33 cellular contexts compared by ENCODE assay signal in the genomic region with DNA sequence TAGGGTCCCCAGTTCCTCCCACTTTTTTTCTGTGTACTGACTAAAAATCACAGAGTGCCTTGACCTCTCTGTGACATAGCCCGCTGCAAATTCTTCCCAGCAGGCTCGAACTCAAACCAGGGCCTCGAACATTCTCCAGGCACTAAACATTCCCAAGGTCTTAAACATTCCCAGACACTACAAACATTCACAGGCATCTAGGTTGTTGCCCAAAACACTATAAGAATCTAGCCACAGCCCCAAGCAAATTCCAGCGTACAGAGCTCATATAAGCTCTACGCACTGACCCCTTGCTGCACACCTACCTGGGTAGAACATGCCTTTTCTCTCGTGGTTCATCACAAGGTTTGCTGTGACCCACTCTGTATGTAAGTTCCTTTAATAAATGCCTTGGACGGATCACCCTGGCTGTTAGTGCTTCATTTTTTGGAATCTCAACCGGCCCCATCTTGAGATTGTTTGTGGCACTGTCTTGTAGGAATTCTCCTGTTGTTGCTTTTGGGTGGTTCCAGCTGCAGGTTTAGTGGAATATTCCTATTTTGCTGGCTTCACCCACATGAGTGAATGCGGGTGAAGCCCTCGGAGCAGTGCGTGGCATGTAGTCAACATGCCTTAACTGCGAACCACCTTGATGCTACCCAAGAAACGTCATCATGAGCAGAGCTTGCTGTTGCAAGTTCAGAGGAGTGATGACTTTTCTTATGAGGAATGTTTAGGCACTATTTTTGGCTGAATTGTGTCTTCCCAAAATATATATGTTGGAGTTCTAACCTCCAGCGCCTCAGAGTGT.
"Had no signal": no experiment of that assay in that cellular context is flagged by ENCODE, and none has a peak within 500 bp of the region (broad histone marks: within the 10 kb centered on the region; RNA-seq: fewer than 3 reads in every experiment).

No MANE protein-coding gene starts in this region.

- ATAC-seq: activated CD4-positive, alpha-beta T cell treated with anti-CD3 and anti-CD28 coated beads for 36 hours; activated CD8-positive, alpha-beta T cell treated with anti-CD3 and anti-CD28 coated beads for 36 hours; activated T-cell treated with anti-CD3 and anti-CD28 coated beads, Interleukin-2, amount 50 U/mL, for 4 hours; activated T-helper 17 cell treated with anti-CD3 and anti-CD28 coated beads, Interleukin-2, amount 50 U/mL, for 72 hours; esophagus mucosa; T-helper 17 cell had no signal

- FAIRE-seq: frontal cortex had no signal

- DNase-seq: activated CD4-positive, alpha-beta T cell treated with anti-CD3 and anti-CD28 coated beads for 36 hours; activated CD4-positive, alpha-beta T cell treated with anti-CD3 and anti-CD28 coated beads, Interleukin-2, amount 10 ng/mL, durations not matched to agents 7 days and 5 days; activated CD4-positive, alpha-beta T cell treated with anti-CD3 and anti-CD28 coated beads, Interleukin-2, amount 50 U/mL, for 48 hours; activated CD4-positive, CD25-positive, alpha-beta regulatory T cell; activated CD4-positive, CD25-positive, alpha-beta regulatory T cell treated with anti-CD3 and anti-CD28 coated beads, Interleukin-2, amount 50 U/mL, for 72 hours; activated CD8-positive, alpha-beta memory T cell treated with anti-CD3 and anti-CD28 coated beads for 24 hours; activated CD8-positive, alpha-beta T cell treated with anti-CD3 and anti-CD28 coated beads for 36 hours; activated effector memory CD4-positive, alpha-beta T cell treated with Interleukin-2 at 50 U/mL for 16 hours; activated gamma-delta T cell treated with Interleukin-2 at 50 U/mL for 16 hours; activated naive CD4-positive, alpha-beta T cell treated with anti-CD3 and anti-CD28 coated beads, Interleukin-2, amount 50 U/mL, for 16 hours; activated naive CD4-positive, alpha-beta T cell treated with Interleukin-2 at 50 U/mL for 16 hours; activated T-cell treated with anti-CD3 and anti-CD28 coated beads, Interleukin-2, amount 50 U/mL, for 4 hours; amniotic stem cell; anterior cingulate cortex; central memory CD4-positive, alpha-beta T cell; cerebellar nuclear complex; colonic mucosa; dorsolateral prefrontal cortex; effector memory CD4-positive, alpha-beta T cell; endodermal cell; foreskin fibroblast; head of caudate nucleus; T-helper 1 cell; T-helper 17 cell had no signal

- H3K27me3 Mint-ChIP-seq: activated CD4-positive, alpha-beta T cell treated with anti-CD3 and anti-CD28 coated beads for 36 hours; activated CD4-positive, alpha-beta T cell treated with anti-CD3 and anti-CD28 coated beads, Interleukin-2, amount 10 ng/mL, durations not matched to agents 7 days and 5 days; activated CD8-positive, alpha-beta T cell treated with anti-CD3 and anti-CD28 coated beads for 36 hours; activated naive CD8-positive, alpha-beta T cell; dendritic cell treated with granulocyte-macrophage colony-stimulating factor and Interleukin-4, amounts not matched to agents 40 ng/mL and 50 ng/mL, for 4 days; T-helper 17 cell had no signal

- H3K4me1 ChIP-seq: breast epithelium, colonic mucosa had no signal

- H3K27ac Mint-ChIP-seq: activated CD4-positive, alpha-beta T cell treated with anti-CD3 and anti-CD28 coated beads for 36 hours; activated CD4-positive, alpha-beta T cell treated with anti-CD3 and anti-CD28 coated beads, Interleukin-2, amount 10 ng/mL, durations not matched to agents 7 days and 5 days; activated CD8-positive, alpha-beta T cell treated with anti-CD3 and anti-CD28 coated beads for 36 hours; activated naive CD8-positive, alpha-beta T cell; activated T-helper 17 cell treated with anti-CD3 and anti-CD28 coated beads, Interleukin-2, amount 50 U/mL, for 72 hours; brain; dendritic cell treated with granulocyte-macrophage colony-stimulating factor and Interleukin-4, amounts not matched to agents 40 ng/mL and 50 ng/mL, for 4 days; endodermal cell; T-helper 17 cell; T-helper 2 cell treated with Interferon-gamma antibody and Interleukin-4, amounts not matched to agents 5 μg/mL and 100 μg/mL, for 36 hours had no signal

- H3K9me3 Mint-ChIP-seq: activated CD8-positive, alpha-beta T cell treated with anti-CD3 and anti-CD28 coated beads for 36 hours; activated T-cell treated with anti-CD3 and anti-CD28 coated beads, Interleukin-2, amount 50 U/mL, for 4 hours; brain; dendritic cell treated with granulocyte-macrophage colony-stimulating factor and Interleukin-4, amounts not matched to agents 40 ng/mL and 50 ng/mL, for 4 days; endodermal cell; T-helper 2 cell treated with Interferon-gamma antibody and Interleukin-4, amounts not matched to agents 5 μg/mL and 100 μg/mL, for 36 hours had no signal

- H3K4me3 ChIP-seq: breast epithelium, cardiac muscle cell, colonic mucosa, dorsolateral prefrontal cortex had no signal

- H3K36me3 ChIP-seq: breast epithelium, cardiac muscle cell, colonic mucosa had no signal

- H3K36me3 Mint-ChIP-seq: activated naive CD8-positive, alpha-beta T cell; brain had no signal

- H3K9me3 ChIP-seq: breast epithelium, colonic mucosa had no signal

- H3K27me3 ChIP-seq: breast epithelium, cardiac muscle cell, colonic mucosa had no signal

- H3K4me3 Mint-ChIP-seq: activated CD4-positive, alpha-beta T cell treated with anti-CD3 and anti-CD28 coated beads for 36 hours; activated CD4-positive, alpha-beta T cell treated with anti-CD3 and anti-CD28 coated beads, Interleukin-2, amount 10 ng/mL, durations not matched to agents 7 days and 5 days; activated CD8-positive, alpha-beta T cell treated with anti-CD3 and anti-CD28 coated beads for 36 hours; activated naive CD8-positive, alpha-beta T cell; activated T-cell treated with anti-CD3 and anti-CD28 coated beads, Interleukin-2, amount 50 U/mL, for 4 hours; activated T-helper 17 cell treated with anti-CD3 and anti-CD28 coated beads, Interleukin-2, amount 50 U/mL, for 72 hours; brain; dendritic cell treated with granulocyte-macrophage colony-stimulating factor and Interleukin-4, amounts not matched to agents 40 ng/mL and 50 ng/mL, for 4 days; endodermal cell; T-helper 17 cell; T-helper 2 cell treated with Interferon-gamma antibody and Interleukin-4, amounts not matched to agents 5 μg/mL and 100 μg/mL, for 36 hours had no signal

- H3K4me1 Mint-ChIP-seq: activated CD4-positive, alpha-beta T cell treated with anti-CD3 and anti-CD28 coated beads for 36 hours; activated CD4-positive, alpha-beta T cell treated with anti-CD3 and anti-CD28 coated beads, Interleukin-2, amount 10 ng/mL, durations not matched to agents 7 days and 5 days; activated T-helper 17 cell treated with anti-CD3 and anti-CD28 coated beads, Interleukin-2, amount 50 U/mL, for 72 hours; brain; T-helper 17 cell had no signal

- H3K27ac ChIP-seq: breast epithelium, cardiac muscle cell, colonic mucosa, dorsolateral prefrontal cortex had no signal
